ENCODE assay signal across 19 cellular contexts in the genomic region with DNA sequence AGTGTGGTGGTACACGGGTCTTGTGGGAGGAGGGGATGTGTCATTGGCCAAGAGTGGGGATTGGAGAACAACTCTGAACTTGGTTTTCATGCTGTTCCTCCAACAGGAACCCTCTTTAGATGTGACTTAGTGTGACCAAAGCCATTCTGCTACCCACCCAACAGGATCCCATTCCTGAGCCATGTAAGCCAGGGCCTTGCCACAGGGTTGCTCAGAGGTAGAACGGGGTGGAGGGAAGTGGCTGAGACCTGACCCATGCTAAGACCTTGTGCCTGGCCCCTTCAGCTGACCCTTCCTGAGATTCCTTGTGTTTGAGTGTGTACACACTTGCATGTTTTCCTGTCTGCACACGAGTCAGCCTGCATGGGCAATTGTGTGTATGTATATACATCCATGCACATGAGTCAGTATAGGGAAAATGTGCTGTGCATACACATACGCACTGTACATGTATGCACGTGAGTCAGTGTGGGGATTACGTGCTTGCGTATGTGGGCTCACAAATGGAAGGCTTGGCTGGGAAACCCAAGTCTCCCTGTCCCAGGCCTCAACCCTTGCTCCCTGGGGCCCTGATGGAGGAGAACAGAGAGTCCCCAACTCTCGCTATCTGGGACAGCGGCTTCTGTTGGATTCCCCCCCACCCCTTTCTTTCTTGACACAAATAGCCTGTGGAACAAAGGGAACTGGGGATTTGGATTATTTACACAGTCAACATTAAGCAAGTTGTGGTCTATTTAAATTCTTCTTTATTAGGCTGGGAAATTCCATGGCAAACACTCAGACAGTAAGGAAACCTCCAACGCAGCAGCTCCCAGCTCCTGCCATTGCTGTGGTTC.
A peak's percentile ranks its signal among the peaks of the same experiment; 100 is the strongest.
DNase-seq lines count a peak whose midpoint lies in the region; ATAC-seq and TF ChIP-seq lines count a peak whose summit lies in the region.
"Had no signal": no experiment of that assay in that cellular context is flagged by ENCODE, and none has a peak within 500 bp of the region (broad histone marks: within the 10 kb centered on the region; RNA-seq: fewer than 3 reads in every experiment).

No MANE protein-coding gene starts in this region.

- H3K36me3 ChIP-seq in smooth muscle cell (ENCODE audit: low read depth) = no peaks in the 10 kb centered on the region
- H3K36me3 ChIP-seq: breast epithelium, lower lobe of right lung, right atrium auricular region had no signal

- H3K4me1 ChIP-seq in smooth muscle cell (ENCODE audit: low read depth) = peaks cover 3% of the 10 kb centered on the region
- H3K4me1 ChIP-seq: breast epithelium, lower lobe of right lung, right atrium auricular region had no signal

- H3K4me2 ChIP-seq in smooth muscle cell = peak overlapping the region; percentile 64

- no peaks in the 10 kb centered on the region for H3K9me3 ChIP-seq in smooth muscle cell (replicated peaks; ENCODE audit: low read depth)
- H3K9me3 ChIP-seq: breast epithelium, lower lobe of right lung, right atrium auricular region had no signal

- no peaks in the 10 kb centered on the region for H3K27me3 ChIP-seq in smooth muscle cell (ENCODE audit: low read depth)
- H3K27me3 ChIP-seq: breast epithelium, right atrium auricular region had no signal

- peak overlapping the region; percentile 61 for H3K9ac ChIP-seq in smooth muscle cell (ENCODE audit: low read depth)

- TF ChIP-seq CTCF in foreskin fibroblast (IDR thresholded peaks at IDR 0.05; ENCODE audit: low read depth, low read length) (no peak), smooth muscle cell (IDR thresholded peaks at IDR 0.05; ENCODE audit: borderline replicate concordance, insufficient read depth, poor library complexity, severe bottlenecking) (no peak)

- WGBS in smooth muscle cell (ENCODE audit: low lambda C conversion rate) = 49% methylated on average over 10 of the region's 10 CpGs

- H3F3A ChIP-seq in smooth muscle cell (ENCODE audit: low read depth) = no peaks in the 10 kb centered on the region

- DNase-seq in H4 (ENCODE audit: low spot score) = peak; percentile 40
- peak; percentile 30 for DNase-seq in amniotic stem cell (lab: John Stamatoyannopoulos, UW)
- DNase-seq in foreskin fibroblast = peak; percentile 30 to 64
- no peak for DNase-seq in smooth muscle cell (lab: John Stamatoyannopoulos, UW; ENCODE audit: unreplicated experiment)
- DNase-seq: activated CD8-positive, alpha-beta memory T cell treated with anti-CD3 and anti-CD28 coated beads, Interleukin-2, amount 10 ng/mL, durations not matched to agents 7 days and 5 days; DND-41; effector CD8-positive, alpha-beta T cell; lower lobe of right lung; MM.1S; NCI-H2029 treated with DMSO at 0.1 percent for 48 hours; nephron progenitor cell; stimulated activated CD4-positive, alpha-beta T cell treated with anti-CD3 and anti-CD28 coated beads, Interleukin-2, amount 100 ng/mL, for 48 hours; T-helper 1 cell had no signal

- ATAC-seq in GM21423 (IDR thresholded peaks at IDR 0.05; ENCODE audit: unreplicated experiment) (no peak), GM18870 (IDR thresholded peaks at IDR 0.05; ENCODE audit: unreplicated experiment) (no peak), HG02610 (IDR thresholded peaks at IDR 0.05; ENCODE audit: unreplicated experiment) (no peak), GM21515 (IDR thresholded peaks at IDR 0.05; ENCODE audit: unreplicated experiment) (no peak)
- ATAC-seq: activated CD8-positive, alpha-beta memory T cell treated with anti-CD3 and anti-CD28 coated beads, Interleukin-2, amount 10 ng/mL, durations not matched to agents 7 days and 5 days; lower lobe of right lung had no signal

- no peaks in the 10 kb centered on the region for H3K79me2 ChIP-seq in smooth muscle cell (ENCODE audit: low read depth)

- H3K27ac ChIP-seq in smooth muscle cell (ENCODE audit: low read depth) = peak overlapping the region; percentile 88
- H3K27ac ChIP-seq: breast epithelium, lower lobe of right lung, right atrium auricular region had no signal

- H2AFZ ChIP-seq in smooth muscle cell (ENCODE audit: low read depth) = no peak overlapping the region

- H3K4me3 ChIP-seq in foreskin fibroblast (ENCODE audit: low read depth in 1 of 2, low read length in 2 of 2) (no peak overlapping the region), smooth muscle cell (no peak overlapping the region)
- H3K4me3 ChIP-seq: breast epithelium, lower lobe of right lung, right atrium auricular region had no signal

- no peaks in the 10 kb centered on the region for H4K20me1 ChIP-seq in smooth muscle cell (ENCODE audit: low read depth)
